Comparison of ENCODE assay signal across 8 cellular contexts in the genomic region with DNA sequence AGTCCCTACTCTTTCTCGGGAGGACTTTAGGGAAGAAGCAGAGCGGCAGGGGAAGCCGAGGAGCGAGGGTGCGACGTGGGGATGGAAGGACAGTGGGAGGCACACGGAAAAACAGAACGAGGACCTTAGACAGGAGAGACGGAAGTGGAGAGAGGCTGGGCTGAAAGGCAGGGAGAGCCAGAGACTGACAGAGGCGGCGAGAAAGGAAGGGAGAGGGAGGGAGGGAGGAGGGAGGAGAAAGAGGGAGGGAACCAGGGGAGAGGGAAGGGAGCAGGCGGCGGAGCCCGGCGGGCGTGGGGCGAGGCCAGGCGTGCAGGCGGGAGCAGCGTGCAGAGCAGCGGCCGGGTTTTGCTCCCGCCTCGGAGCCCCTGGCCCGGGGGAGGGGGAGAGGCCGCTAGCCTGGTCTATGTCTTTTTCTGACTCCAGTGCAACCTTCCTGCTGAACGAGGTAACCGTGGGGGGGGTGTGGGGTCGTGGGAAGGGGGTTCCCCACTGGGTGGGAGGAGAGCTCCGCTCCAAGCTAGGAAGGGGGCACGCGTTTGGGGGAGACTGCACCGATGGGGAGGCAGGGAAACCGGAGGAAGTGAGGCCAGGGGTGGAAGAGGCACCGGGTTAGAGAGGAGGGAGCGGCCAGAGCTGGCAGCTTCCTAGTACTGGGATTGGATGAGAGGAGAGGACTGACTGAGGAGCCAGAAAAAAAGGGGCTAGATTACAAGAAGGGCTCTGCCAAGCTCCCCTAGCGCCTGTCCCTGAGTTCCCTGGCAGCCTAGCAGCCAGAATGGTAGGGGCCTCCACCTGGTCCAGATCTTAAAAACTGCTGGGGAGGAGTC. TPM values are rescaled to one million over a fixed set of nuclear protein-coding genes. Genes with fewer than 3 reads are reported as not detected.
DNase-seq lines count a peak whose midpoint lies in the region; ATAC-seq and TF ChIP-seq lines count a peak whose summit lies in the region.

No MANE protein-coding gene starts in this region.

- peak overlapping the region; percentile 80 for H3K9ac ChIP-seq in endocrine pancreas (ENCODE audit: control insufficient read depth, insufficient read depth, low read length)

- H3K4me1 ChIP-seq in endocrine pancreas (ENCODE audit: control insufficient read depth, insufficient read depth, low read length): no peaks in the 10 kb centered on the region

- peaks cover 76% of the 10 kb centered on the region for H3K27me3 Mint-ChIP-seq in WTC11 (ENCODE audit: low read depth)
- peaks cover 38% of the 10 kb centered on the region for H3K27me3 Mint-ChIP-seq in stimulated activated naive CD8-positive, alpha-beta T cell treated with anti-CD3 and anti-CD28 coated beads, Interleukin-15, amount 100 ng/mL, for 72 hours

- no peaks in the 10 kb centered on the region for H3K9me3 ChIP-seq in endocrine pancreas (ENCODE audit: control insufficient read depth, low read length)

- peak overlapping the region; percentile 97 for H3K27ac ChIP-seq in 22Rv1

- peak overlapping the region; percentile 87 for H3K4me3 Mint-ChIP-seq in WTC11
- peak overlapping the region; percentile 92 to 93 for H3K4me3 Mint-ChIP-seq in stimulated activated naive CD8-positive, alpha-beta T cell treated with anti-CD3 and anti-CD28 coated beads, Interleukin-15, amount 100 ng/mL, for 72 hours

- CTCF ChIA-PET in WTC11 (lab: Charles Lee): interaction anchor here (0.5 to 4.3 kb wide), 55 partner anchors 8 to 526 kb away, joined by 3 to 44 read pairs (median 5); a partner anchor contains a TSS

- H3K27ac Mint-ChIP-seq in WTC11: no peak overlapping the region; the same call in 1 of the 2 replicates
- H3K27ac Mint-ChIP-seq in stimulated activated naive CD8-positive, alpha-beta T cell treated with anti-CD3 and anti-CD28 coated beads, Interleukin-15, amount 100 ng/mL, for 72 hours: peak overlapping the region; percentile 53 to 94

- H3K36me3 ChIP-seq in endocrine pancreas (ENCODE audit: control insufficient read depth, insufficient read depth, low read length): no peaks in the 10 kb centered on the region

- H3K27me3 ChIP-seq in endocrine pancreas (ENCODE audit: control insufficient read depth, insufficient read depth, low read length): no peaks in the 10 kb centered on the region

- no peaks in the 10 kb centered on the region for H3K36me3 Mint-ChIP-seq in WTC11

- TF ChIP-seq CTCF in 22Rv1 (IDR thresholded peaks at IDR 0.05): no peak
- peak; percentile 1 for TF ChIP-seq CTCF in GM10266 (IDR thresholded peaks at IDR 0.05; ENCODE audit: control insufficient read depth, insufficient read depth, low read depth, missing control alignments)
- TF ChIP-seq CTCF in WTC11 (IDR thresholded peaks at IDR 0.05): no peak

- ATAC-seq in HG03025 (IDR thresholded peaks at IDR 0.05; ENCODE audit: low FRiP score, unreplicated experiment): peak; percentile 30
- ATAC-seq in WTC11: peak; percentile 25
- peak; percentile 33 for ATAC-seq in stimulated activated naive CD8-positive, alpha-beta T cell treated with anti-CD3 and anti-CD28 coated beads, Interleukin-15, amount 100 ng/mL, for 72 hours

- peaks cover 52% of the 10 kb centered on the region for H3K4me1 Mint-ChIP-seq in WTC11
- H3K4me1 Mint-ChIP-seq in stimulated activated naive CD8-positive, alpha-beta T cell treated with anti-CD3 and anti-CD28 coated beads, Interleukin-15, amount 100 ng/mL, for 72 hours: peaks cover 55% of the 10 kb centered on the region

- H3K9me3 Mint-ChIP-seq in WTC11: no peaks in the 10 kb centered on the region
- H3K9me3 Mint-ChIP-seq in stimulated activated naive CD8-positive, alpha-beta T cell treated with anti-CD3 and anti-CD28 coated beads, Interleukin-15, amount 100 ng/mL, for 72 hours: no peaks in the 10 kb centered on the region

- POLR2A ChIA-PET in WTC11 (lab: Charles Lee): interaction anchor here (0.6 to 2.0 kb wide), 7 partner anchors 19 to 110 kb away, joined by 3 to 8 read pairs (median 3); a partner anchor contains a TSS

- DNase-seq in GM10266 (ENCODE audit: extremely low spot score): peak; percentile 64
- peak; percentile 71 for DNase-seq in NCI-H2107 treated with DMSO at 0.1 percent for 48 hours (lab: John Stamatoyannopoulos, UW; ENCODE audit: unreplicated experiment)
- DNase-seq in WTC11 (ENCODE audit: low spot score): peak; percentile 74
- DNase-seq in medulla oblongata (ENCODE audit: extremely low spot score): peak; percentile 76
- peak in 1 of 2 donors; percentile 27 for DNase-seq in stimulated activated naive CD8-positive, alpha-beta T cell treated with anti-CD3 and anti-CD28 coated beads, Interleukin-15, amount 100 ng/mL, for 72 hours

- H3K4me3 ChIP-seq in endocrine pancreas (ENCODE audit: control insufficient read depth, insufficient read depth, low read length): no peak overlapping the region

TF ChIP-seq in WTC11, 78 proteins besides CTCF, POLR2A, EP300 and RAD21:
- TF ChIP-seq GABPB1 (CRISPR knock-in tag; IDR thresholded peaks at IDR 0.05) (0 out of 2 replicates have a peak, but pooled peaks have one; percentile 15), NR2C2 (CRISPR knock-in tag; IDR thresholded peaks at IDR 0.05) (no peak), TP53 (CRISPR knock-in tag; IDR thresholded peaks at IDR 0.05) (no peak), OVOL2 (CRISPR knock-in tag; IDR thresholded peaks at IDR 0.05; ENCODE audit: borderline replicate concordance) (no peak)
- TF ChIP-seq, protein P1, sequence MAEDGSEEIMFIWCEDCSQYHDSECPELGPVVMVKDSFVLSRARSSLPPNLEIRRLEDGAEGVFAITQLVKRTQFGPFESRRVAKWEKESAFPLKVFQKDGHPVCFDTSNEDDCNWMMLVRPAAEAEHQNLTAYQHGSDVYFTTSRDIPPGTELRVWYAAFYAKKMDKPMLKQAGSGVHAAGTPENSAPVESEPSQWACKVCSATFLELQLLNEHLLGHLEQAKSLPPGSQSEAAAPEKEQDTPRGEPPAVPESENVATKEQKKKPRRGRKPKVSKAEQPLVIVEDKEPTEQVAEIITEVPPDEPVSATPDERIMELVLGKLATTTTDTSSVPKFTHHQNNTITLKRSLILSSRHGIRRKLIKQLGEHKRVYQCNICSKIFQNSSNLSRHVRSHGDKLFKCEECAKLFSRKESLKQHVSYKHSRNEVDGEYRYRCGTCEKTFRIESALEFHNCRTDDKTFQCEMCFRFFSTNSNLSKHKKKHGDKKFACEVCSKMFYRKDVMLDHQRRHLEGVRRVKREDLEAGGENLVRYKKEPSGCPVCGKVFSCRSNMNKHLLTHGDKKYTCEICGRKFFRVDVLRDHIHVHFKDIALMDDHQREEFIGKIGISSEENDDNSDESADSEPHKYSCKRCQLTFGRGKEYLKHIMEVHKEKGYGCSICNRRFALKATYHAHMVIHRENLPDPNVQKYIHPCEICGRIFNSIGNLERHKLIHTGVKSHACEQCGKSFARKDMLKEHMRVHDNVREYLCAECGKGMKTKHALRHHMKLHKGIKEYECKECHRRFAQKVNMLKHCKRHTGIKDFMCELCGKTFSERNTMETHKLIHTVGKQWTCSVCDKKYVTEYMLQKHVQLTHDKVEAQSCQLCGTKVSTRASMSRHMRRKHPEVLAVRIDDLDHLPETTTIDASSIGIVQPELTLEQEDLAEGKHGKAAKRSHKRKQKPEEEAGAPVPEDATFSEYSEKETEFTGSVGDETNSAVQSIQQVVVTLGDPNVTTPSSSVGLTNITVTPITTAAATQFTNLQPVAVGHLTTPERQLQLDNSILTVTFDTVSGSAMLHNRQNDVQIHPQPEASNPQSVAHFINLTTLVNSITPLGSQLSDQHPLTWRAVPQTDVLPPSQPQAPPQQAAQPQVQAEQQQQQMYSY (CRISPR knock-in tag; IDR thresholded peaks at IDR 0.05): peak; percentile 72
- TF ChIP-seq, protein P2, sequence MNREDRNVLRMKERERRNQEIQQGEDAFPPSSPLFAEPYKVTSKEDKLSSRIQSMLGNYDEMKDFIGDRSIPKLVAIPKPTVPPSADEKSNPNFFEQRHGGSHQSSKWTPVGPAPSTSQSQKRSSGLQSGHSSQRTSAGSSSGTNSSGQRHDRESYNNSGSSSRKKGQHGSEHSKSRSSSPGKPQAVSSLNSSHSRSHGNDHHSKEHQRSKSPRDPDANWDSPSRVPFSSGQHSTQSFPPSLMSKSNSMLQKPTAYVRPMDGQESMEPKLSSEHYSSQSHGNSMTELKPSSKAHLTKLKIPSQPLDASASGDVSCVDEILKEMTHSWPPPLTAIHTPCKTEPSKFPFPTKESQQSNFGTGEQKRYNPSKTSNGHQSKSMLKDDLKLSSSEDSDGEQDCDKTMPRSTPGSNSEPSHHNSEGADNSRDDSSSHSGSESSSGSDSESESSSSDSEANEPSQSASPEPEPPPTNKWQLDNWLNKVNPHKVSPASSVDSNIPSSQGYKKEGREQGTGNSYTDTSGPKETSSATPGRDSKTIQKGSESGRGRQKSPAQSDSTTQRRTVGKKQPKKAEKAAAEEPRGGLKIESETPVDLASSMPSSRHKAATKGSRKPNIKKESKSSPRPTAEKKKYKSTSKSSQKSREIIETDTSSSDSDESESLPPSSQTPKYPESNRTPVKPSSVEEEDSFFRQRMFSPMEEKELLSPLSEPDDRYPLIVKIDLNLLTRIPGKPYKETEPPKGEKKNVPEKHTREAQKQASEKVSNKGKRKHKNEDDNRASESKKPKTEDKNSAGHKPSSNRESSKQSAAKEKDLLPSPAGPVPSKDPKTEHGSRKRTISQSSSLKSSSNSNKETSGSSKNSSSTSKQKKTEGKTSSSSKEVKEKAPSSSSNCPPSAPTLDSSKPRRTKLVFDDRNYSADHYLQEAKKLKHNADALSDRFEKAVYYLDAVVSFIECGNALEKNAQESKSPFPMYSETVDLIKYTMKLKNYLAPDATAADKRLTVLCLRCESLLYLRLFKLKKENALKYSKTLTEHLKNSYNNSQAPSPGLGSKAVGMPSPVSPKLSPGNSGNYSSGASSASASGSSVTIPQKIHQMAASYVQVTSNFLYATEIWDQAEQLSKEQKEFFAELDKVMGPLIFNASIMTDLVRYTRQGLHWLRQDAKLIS (CRISPR knock-in tag; IDR thresholded peaks at IDR 0.05; ENCODE audit: borderline replicate concordance): no peak
- TF ChIP-seq, protein P3, sequence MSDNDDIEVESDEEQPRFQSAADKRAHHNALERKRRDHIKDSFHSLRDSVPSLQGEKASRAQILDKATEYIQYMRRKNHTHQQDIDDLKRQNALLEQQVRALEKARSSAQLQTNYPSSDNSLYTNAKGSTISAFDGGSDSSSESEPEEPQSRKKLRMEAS (CRISPR knock-in tag; IDR thresholded peaks at IDR 0.05): peak; percentile 47; the same call in 1 of the 2 replicates

RNA-seq across cellular contexts. Expression of a gene that starts 2.8 kb away (rescaled TPM):
- 15.0 to 17.3 TPM (median 17.0 TPM) in 3 replicates for total RNA-seq in WTC11 (2021)

RNA-seq across cellular contexts. Expression of a gene that starts 26.6 kb away (rescaled TPM):
- total RNA-seq in WTC11 (2021): 11.9 to 12.8 TPM (median 12.2 TPM) in 3 replicates

RNA-seq across cellular contexts. Expression of a gene that starts 36.5 kb away (rescaled TPM):
- total RNA-seq in WTC11 (2021): 91.1 to 107 TPM (median 93.4 TPM) in 3 replicates

RNA-seq across cellular contexts. Expression of a gene that starts 50.2 kb away (rescaled TPM):
- 7.6 to 9.1 TPM (median 8.5 TPM) in 3 replicates for total RNA-seq in WTC11 (2021)
